ENCODE assay signal across 11 cellular contexts in the genomic region with DNA sequence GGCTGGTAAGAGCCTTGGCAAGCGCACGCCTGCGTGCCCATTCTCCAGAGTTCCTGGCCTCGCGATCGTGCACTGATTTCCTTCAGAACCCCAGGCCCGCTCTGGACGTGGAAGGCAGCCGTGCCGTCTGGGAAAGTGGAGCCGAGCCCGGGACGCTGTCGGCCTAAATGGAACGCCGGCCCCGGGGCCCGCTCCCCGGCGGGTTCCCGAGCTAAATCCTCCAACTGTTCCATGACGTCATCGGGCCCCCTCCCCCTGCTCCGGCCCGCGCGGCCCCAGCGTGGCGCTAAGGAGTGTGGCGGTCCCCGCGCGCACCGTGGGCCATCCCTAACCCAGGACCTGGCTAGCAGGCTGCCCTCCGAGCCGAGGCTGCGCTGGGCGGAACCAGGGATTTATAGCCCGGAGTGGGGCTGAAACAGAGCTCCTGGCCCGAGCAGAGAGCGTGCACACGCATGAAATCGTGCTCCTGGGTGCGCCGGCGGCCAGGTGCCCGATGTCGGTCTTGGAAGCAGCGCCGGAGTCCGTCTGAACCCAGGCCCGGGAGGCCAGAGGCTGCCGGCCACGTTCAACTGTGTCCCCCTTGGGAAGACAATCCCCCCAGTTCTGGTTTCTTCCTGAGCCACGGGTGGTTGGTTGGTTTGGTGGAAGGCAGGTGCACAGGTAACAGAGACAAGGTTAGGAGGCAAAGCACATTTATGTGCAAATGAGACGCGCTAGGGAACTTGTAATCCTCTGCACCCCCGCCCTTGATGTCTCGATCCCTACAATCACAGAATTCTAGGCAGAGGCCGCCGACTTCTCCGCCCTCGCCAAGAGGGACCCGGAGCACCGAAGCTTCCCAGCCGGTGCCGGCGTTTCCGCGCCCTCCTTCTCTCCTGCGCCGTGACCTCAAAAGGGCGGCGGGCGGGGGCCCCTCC.
DNase-seq lines count a peak whose midpoint lies in the region; ATAC-seq and TF ChIP-seq lines count a peak whose summit lies in the region.
"Had no signal": no experiment of that assay in that cellular context is flagged by ENCODE, and none has a peak within 500 bp of the region (broad histone marks: within the 10 kb centered on the region; RNA-seq: fewer than 3 reads in every experiment).

No MANE protein-coding gene starts in this region.

- H3K4me1 ChIP-seq in mesodermal cell (ENCODE audit: control insufficient read depth, insufficient read depth, low read length, poor library complexity, severe bottlenecking): no peaks in the 10 kb centered on the region
- peaks cover 8 to 13% of the 10 kb centered on the region in 2 donors for H3K4me1 ChIP-seq in thyroid gland
- H3K4me1 ChIP-seq: BLaER1 had no signal

- ATAC-seq in GM21619 (IDR thresholded peaks at IDR 0.05; ENCODE audit: unreplicated experiment) (no peak), GM19455 (IDR thresholded peaks at IDR 0.05; ENCODE audit: unreplicated experiment) (no peak), GM21825 (IDR thresholded peaks at IDR 0.05; ENCODE audit: unreplicated experiment) (no peak)

- 4 to 5% methylated on average over 53 to 56 of the region's 75 CpGs for WGBS in mesodermal cell (ENCODE audit: insufficient coverage in 2 of 2), 2 experiments
- 11 to 18% methylated on average over 31 to 46 of the region's 75 CpGs for WGBS in thyroid gland, 2 donors

- H3K27me3 ChIP-seq in thyroid gland: no peaks in the 10 kb centered on the region

- TF ChIP-seq CTCF in endothelial cell (IDR thresholded peaks at IDR 0.05; ENCODE audit: unreplicated experiment) (no peak), thyroid gland (IDR thresholded peaks at IDR 0.05) (no peak)

- no peak overlapping the region for H3K27ac Mint-ChIP-seq in activated naive CD4-positive, alpha-beta T cell treated with anti-CD3 and anti-CD28 coated beads for 36 hours
- no peak overlapping the region for H3K27ac Mint-ChIP-seq in endothelial cell (ENCODE audit: unreplicated experiment)

- no peaks in the 10 kb centered on the region for H3K36me3 ChIP-seq in mesodermal cell (ENCODE audit: control insufficient read depth, insufficient read depth, low read length)
- no peaks in the 10 kb centered on the region for H3K36me3 ChIP-seq in thyroid gland

- no peaks in the 10 kb centered on the region for H3K9me3 Mint-ChIP-seq in activated naive CD4-positive, alpha-beta T cell treated with anti-CD3 and anti-CD28 coated beads for 36 hours
- no peaks in the 10 kb centered on the region for H3K9me3 Mint-ChIP-seq in endothelial cell (ENCODE audit: unreplicated experiment)

- no peak for DNase-seq in activated naive CD4-positive, alpha-beta T cell treated with anti-CD3 and anti-CD28 coated beads for 36 hours
- no peak for DNase-seq in activated naive CD4-positive, alpha-beta T cell treated with Interleukin-2 at 50 U/mL for 16 hours
- DNase-seq in endothelial cell (ENCODE audit: low spot score): peak; percentile 28
- DNase-seq in thyroid gland: peak; percentile 26 to 32
- DNase-seq: T-helper 2 cell had no signal

- no peaks in the 10 kb centered on the region for H3K36me3 Mint-ChIP-seq in activated naive CD4-positive, alpha-beta T cell treated with anti-CD3 and anti-CD28 coated beads for 36 hours (ENCODE audit: low read depth)
- H3K36me3 Mint-ChIP-seq in endothelial cell (ENCODE audit: low read depth, unreplicated experiment): no peaks in the 10 kb centered on the region

- intact Hi-C loops in activated naive CD4-positive, alpha-beta T cell treated with anti-CD3 and anti-CD28 coated beads for 36 hours (cut with micrococcal nuclease): no loop called here
- intact Hi-C loops in thyroid gland (cut with DNase I): no loop called here

- peaks cover 22% of the 10 kb centered on the region for H3K27me3 Mint-ChIP-seq in activated naive CD4-positive, alpha-beta T cell treated with anti-CD3 and anti-CD28 coated beads for 36 hours (ENCODE audit: low read depth)
- peaks cover 2% of the 10 kb centered on the region for H3K27me3 Mint-ChIP-seq in endothelial cell (ENCODE audit: unreplicated experiment)

- H3K27ac ChIP-seq in mesodermal cell (ENCODE audit: low read depth, low read length, severe bottlenecking) (no peak overlapping the region), thyroid gland (no peak overlapping the region)
- H3K27ac ChIP-seq: BLaER1 had no signal

- no peak for TF ChIP-seq POLR2A in thyroid gland (IDR thresholded peaks at IDR 0.05)

- no peaks in the 10 kb centered on the region for H3K9me3 ChIP-seq in mesodermal cell (ENCODE audit: control insufficient read depth, low read length)
- no peaks in the 10 kb centered on the region for H3K9me3 ChIP-seq in thyroid gland

- CTCF ChIA-PET in activated naive CD4-positive, alpha-beta T cell treated with anti-CD3 and anti-CD28 coated beads for 36 hours (lab: Charles Lee): no interaction called here

- peak overlapping the region; percentile 39 for H3K4me3 ChIP-seq in mesodermal cell (ENCODE audit: extremely low read depth, insufficient read depth, low read length, poor library complexity, severe bottlenecking)
- peak overlapping the region in 1 of 3 donors; percentile 10 for H3K4me3 ChIP-seq in thyroid gland (replicated peaks in 1 of 3)
- H3K4me3 ChIP-seq: BLaER1, lung had no signal

- H3K4me3 Mint-ChIP-seq in activated naive CD4-positive, alpha-beta T cell treated with anti-CD3 and anti-CD28 coated beads for 36 hours: peak overlapping the region; percentile 10
- peak overlapping the region; percentile 76 for H3K4me3 Mint-ChIP-seq in endothelial cell (ENCODE audit: unreplicated experiment)

- H3K4me1 Mint-ChIP-seq in activated naive CD4-positive, alpha-beta T cell treated with anti-CD3 and anti-CD28 coated beads for 36 hours (ENCODE audit: low read depth): peaks cover 7% of the 10 kb centered on the region
- H3K4me1 Mint-ChIP-seq in endothelial cell (ENCODE audit: unreplicated experiment): peaks cover 4% of the 10 kb centered on the region

Comparison
In these comparisons a context has a peak if more than half of its experiments do, and no peak if none do; other contexts are left out.
1. DNase-seq: peak in endothelial cell (single experiment) and thyroid gland (2 of 2); none in activated naive CD4-positive, alpha-beta T cell treated with anti-CD3 and anti-CD28 coated beads for 36 hours (single experiment) and activated naive CD4-positive, alpha-beta T cell treated with Interleukin-2 at 50 U/mL for 16 hours (single experiment).